ENCODE assay signal across 8 cellular contexts in genomic region chr19:18558202-18558555, GRCh38. TPM values are rescaled to one million over a fixed set of nuclear protein-coding genes. Genes with fewer than 3 reads are reported as not detected.
DNase-seq lines count a peak whose midpoint lies in the region; ATAC-seq, FAIRE-seq and TF ChIP-seq lines count a peak whose summit lies in the region.

No MANE protein-coding gene starts in this region.

- H3K36me3 Mint-ChIP-seq in activated CD4-positive, alpha-beta T cell treated with anti-CD3 and anti-CD28 coated beads, Interleukin-2, amount 10 ng/mL, durations not matched to agents 24 days and 14 days (ENCODE audit: low read depth): peaks cover 18% of the 10 kb centered on the region
- H3K36me3 Mint-ChIP-seq in activated naive CD4-positive, alpha-beta T cell treated with anti-CD3 and anti-CD28 coated beads, Interleukin-2, amount 50 U/mL, for 72 hours: peaks cover 9 to 16% of the 10 kb centered on the region in 2 donors

- no peaks in the 10 kb centered on the region for H3K27me3 ChIP-seq in keratinocyte (ENCODE audit: control insufficient read depth, extremely low read depth, insufficient read depth, low read length)

- no peaks in the 10 kb centered on the region for H3K9me3 ChIP-seq in keratinocyte (ENCODE audit: control insufficient read depth, low read depth, low read length)

- peak overlapping the region; percentile 33 for H2AFZ ChIP-seq in keratinocyte (ENCODE audit: control insufficient read depth, low read length)

- H3K9me1 ChIP-seq in keratinocyte (ENCODE audit: control insufficient read depth, extremely low read depth, insufficient read depth, low read length): no peaks in the 10 kb centered on the region

- H4K20me1 ChIP-seq in keratinocyte (ENCODE audit: control insufficient read depth, extremely low read depth, insufficient read depth, low read length): no peaks in the 10 kb centered on the region

- no peak for TF ChIP-seq CTCF in keratinocyte (optimal IDR thresholded peaks at IDR 0.05 in 1 of 3, IDR thresholded peaks at IDR 0.05 in 1 of 3, conservative IDR thresholded peaks at IDR 0.05 in 1 of 3; ENCODE audit: extremely low read depth in 1 of 3, insufficient read depth in 2 of 3, low read length in 3 of 3)

- H3K27ac Mint-ChIP-seq in activated CD4-positive, alpha-beta T cell treated with anti-CD3 and anti-CD28 coated beads, Interleukin-2, amount 10 ng/mL, durations not matched to agents 24 days and 14 days: peak overlapping the region; percentile 93
- H3K27ac Mint-ChIP-seq in activated naive CD4-positive, alpha-beta T cell treated with anti-CD3 and anti-CD28 coated beads, Interleukin-2, amount 50 U/mL, for 72 hours: peak overlapping the region; percentile 93 to 96

- FAIRE-seq in keratinocyte (lab: Jason Lieb, UNC): no peak

- intact Hi-C loops in activated CD4-positive, alpha-beta T cell treated with anti-CD3 and anti-CD28 coated beads, Interleukin-2, amount 10 ng/mL, durations not matched to agents 24 days and 14 days (cut with micrococcal nuclease): loop anchor here (5.0 kb wide), 1 partner anchor 359 kb away; the partner anchor contains the start of genes COPE and DDX49

- H3K27me3 Mint-ChIP-seq in activated CD4-positive, alpha-beta T cell treated with anti-CD3 and anti-CD28 coated beads, Interleukin-2, amount 10 ng/mL, durations not matched to agents 24 days and 14 days: no peaks in the 10 kb centered on the region

- H3K27ac ChIP-seq in keratinocyte (ENCODE audit: control insufficient read depth, insufficient read depth, low read length) (peak overlapping the region; percentile 86), substantia nigra (ENCODE audit: low read depth, low read length, poor library complexity, severe bottlenecking) (peak overlapping the region; percentile 88)

- H3K4me3 Mint-ChIP-seq in activated CD4-positive, alpha-beta T cell treated with anti-CD3 and anti-CD28 coated beads, Interleukin-2, amount 10 ng/mL, durations not matched to agents 24 days and 14 days: peak overlapping the region; percentile 97

- ATAC-seq in activated naive CD4-positive, alpha-beta T cell treated with anti-CD3 and anti-CD28 coated beads, Interleukin-2, amount 50 U/mL, for 72 hours: no peak

- H3K4me1 ChIP-seq in keratinocyte (ENCODE audit: control insufficient read depth, extremely low read depth, insufficient read depth, low read length): peaks cover 11% of the 10 kb centered on the region

- dilution Hi-C loops in keratinocyte (cut with MboI; ENCODE audit: extremely low pct_ligation_motif_present, low sequenced_read_pairs): no loop called here

- peak overlapping the region; percentile 87 to 100 (median 98) for H3K4me3 ChIP-seq in keratinocyte (ENCODE audit: control insufficient read depth in 2 of 3, extremely low read depth in 1 of 3, insufficient read depth in 2 of 3, low read depth in 1 of 3, low read length in 3 of 3)

- peak overlapping the region; percentile 93 for H3K9ac ChIP-seq in keratinocyte (ENCODE audit: control insufficient read depth, extremely low read depth, insufficient read depth, low read length)

- no peaks in the 10 kb centered on the region for H3K9me3 Mint-ChIP-seq in activated CD4-positive, alpha-beta T cell treated with anti-CD3 and anti-CD28 coated beads, Interleukin-2, amount 10 ng/mL, durations not matched to agents 24 days and 14 days
- no peaks in the 10 kb centered on the region for H3K9me3 Mint-ChIP-seq in activated naive CD4-positive, alpha-beta T cell treated with anti-CD3 and anti-CD28 coated beads, Interleukin-2, amount 50 U/mL, for 72 hours

- peaks cover 18% of the 10 kb centered on the region for H3K4me1 Mint-ChIP-seq in activated CD4-positive, alpha-beta T cell treated with anti-CD3 and anti-CD28 coated beads, Interleukin-2, amount 10 ng/mL, durations not matched to agents 24 days and 14 days

- peaks cover 34% of the 10 kb centered on the region for H3K79me2 ChIP-seq in keratinocyte (ENCODE audit: control insufficient read depth, insufficient read depth, low read length)

- peaks cover 11 to 18% of the 10 kb centered on the region in 2 experiments for H3K36me3 ChIP-seq in keratinocyte (ENCODE audit: control insufficient read depth in 2 of 2, extremely low read depth in 1 of 2, insufficient read depth in 2 of 2, low read length in 2 of 2)

- no peak for DNase-seq in activated CD4-positive, alpha-beta T cell treated with anti-CD3 and anti-CD28 coated beads, Interleukin-2, amount 10 ng/mL, durations not matched to agents 24 days and 14 days
- no peak for DNase-seq in activated CD4-positive, alpha-beta T cell treated with anti-CD3 and anti-CD28 coated beads, Interleukin-2, amount 50 U/mL, for 48 hours
- DNase-seq in activated naive CD4-positive, alpha-beta T cell treated with anti-CD3 and anti-CD28 coated beads, Interleukin-2, amount 50 U/mL, for 72 hours (ENCODE audit: low spot score in 2 of 2): no peak
- DNase-seq in keratinocyte (ENCODE audit: low read depth, low spot score): no peak
- DNase-seq in substantia nigra (lab: John Stamatoyannopoulos, UW): peak in 1 of 49 donors; percentile 15
- DNase-seq in NK-92 (lab: John Stamatoyannopoulos, UW; ENCODE audit: unreplicated experiment): no peak
- DNase-seq in globus pallidus (ENCODE audit: low spot score): no peak
- no peak for DNase-seq in occipital lobe (lab: John Stamatoyannopoulos, UW)

- peak overlapping the region; percentile 100 for H3K4me2 ChIP-seq in keratinocyte (ENCODE audit: control insufficient read depth, extremely low read depth, insufficient read depth, low read depth, low read length)

RNA-seq across cellular contexts. Expression of gene KXD1, which starts 0.5 kb away (rescaled TPM):
- total RNA-seq in activated CD4-positive, alpha-beta T cell treated with anti-CD3 and anti-CD28 coated beads, Interleukin-2, amount 10 ng/mL, durations not matched to agents 24 days and 14 days: 124 and 134 TPM in 2 replicates
- total RNA-seq in activated naive CD4-positive, alpha-beta T cell treated with anti-CD3 and anti-CD28 coated beads, Interleukin-2, amount 50 U/mL, for 72 hours: 100 to 1,000 TPM in 1 of 2 donors, 10 to 100 TPM in 1; 75.8 to 122 TPM
- polyA plus RNA-seq in keratinocyte: 94.6 to 129 TPM (median 119 TPM) in 3 replicates
- 40.3 TPM for polyA plus RNA-seq in keratinocyte (2011; ENCODE audit: low read depth)
- 110 and 173 TPM in 2 replicates for polyA plus RNA-seq in keratinocyte (2011; cell fraction: cytosol; rRNA removed)
- 65.5 and 87.8 TPM in 2 replicates for polyA plus RNA-seq in keratinocyte (2011; cell fraction: nucleus; rRNA removed)
- 62.9 and 123 TPM in 2 replicates for polyA plus RNA-seq in keratinocyte (2012; ENCODE audit: low replicate concordance)
- polyA minus RNA-seq in keratinocyte: 99.7 to 166 TPM (median 102 TPM) in 3 replicates
- polyA minus RNA-seq in keratinocyte (2011; cell fraction: cytosol; rRNA and poly(A)+ RNA removed): 137 TPM
- 18.9 and 20.4 TPM in 2 replicates for polyA minus RNA-seq in keratinocyte (2011; cell fraction: nucleus; rRNA and poly(A)+ RNA removed)
- total RNA-seq in occipital lobe: 16.4 TPM

RNA-seq across cellular contexts. Expression of gene UBA52, which starts 13.5 kb away (rescaled TPM):
- 1,581 and 1,604 TPM in 2 replicates for total RNA-seq in activated CD4-positive, alpha-beta T cell treated with anti-CD3 and anti-CD28 coated beads, Interleukin-2, amount 10 ng/mL, durations not matched to agents 24 days and 14 days
- total RNA-seq in activated naive CD4-positive, alpha-beta T cell treated with anti-CD3 and anti-CD28 coated beads, Interleukin-2, amount 50 U/mL, for 72 hours: 1,000 to 10,000 TPM; 1,677 to 1,782 TPM
- 1,376 to 2,465 TPM (median 1,831 TPM) in 3 replicates for polyA plus RNA-seq in keratinocyte
- polyA plus RNA-seq in keratinocyte (2011; ENCODE audit: low read depth): 216 TPM
- polyA plus RNA-seq in keratinocyte (2011; cell fraction: cytosol; rRNA removed): 2,363 and 2,845 TPM in 2 replicates
- polyA plus RNA-seq in keratinocyte (2011; cell fraction: nucleus; rRNA removed): 509 and 673 TPM in 2 replicates
- polyA plus RNA-seq in keratinocyte (2012; ENCODE audit: low replicate concordance): 2,069 and 2,114 TPM in 2 replicates
- 1,899 to 3,393 TPM (median 2,443 TPM) in 3 replicates for polyA minus RNA-seq in keratinocyte
- 1,175 TPM for polyA minus RNA-seq in keratinocyte (2011; cell fraction: cytosol; rRNA and poly(A)+ RNA removed)
- polyA minus RNA-seq in keratinocyte (2011; cell fraction: nucleus; rRNA and poly(A)+ RNA removed): 197 and 227 TPM in 2 replicates
- total RNA-seq in occipital lobe: 530 TPM

RNA-seq across cellular contexts. Expression of gene FKBP8, which starts 14.8 kb away (rescaled TPM):
- total RNA-seq in activated CD4-positive, alpha-beta T cell treated with anti-CD3 and anti-CD28 coated beads, Interleukin-2, amount 10 ng/mL, durations not matched to agents 24 days and 14 days: 170 and 173 TPM in 2 replicates
- total RNA-seq in activated naive CD4-positive, alpha-beta T cell treated with anti-CD3 and anti-CD28 coated beads, Interleukin-2, amount 50 U/mL, for 72 hours: 100 to 1,000 TPM; 153 to 236 TPM
- polyA plus RNA-seq in keratinocyte: 115 to 222 TPM (median 150 TPM) in 3 replicates
- polyA plus RNA-seq in keratinocyte (2011; ENCODE audit: low read depth): 127 TPM
- polyA plus RNA-seq in keratinocyte (2011; cell fraction: cytosol; rRNA removed): 120 and 306 TPM in 2 replicates
- 105 and 149 TPM in 2 replicates for polyA plus RNA-seq in keratinocyte (2011; cell fraction: nucleus; rRNA removed)
- 186 and 236 TPM in 2 replicates for polyA plus RNA-seq in keratinocyte (2012; ENCODE audit: low replicate concordance)
- polyA minus RNA-seq in keratinocyte: 83.9 to 177 TPM (median 171 TPM) in 3 replicates
- 500 TPM for polyA minus RNA-seq in keratinocyte (2011; cell fraction: cytosol; rRNA and poly(A)+ RNA removed)
- polyA minus RNA-seq in keratinocyte (2011; cell fraction: nucleus; rRNA and poly(A)+ RNA removed): 70.7 and 90.7 TPM in 2 replicates
- total RNA-seq in occipital lobe: 118 TPM

RNA-seq across cellular contexts. Expression of gene REX1BD, which starts 30.4 kb away (rescaled TPM):
- total RNA-seq in activated CD4-positive, alpha-beta T cell treated with anti-CD3 and anti-CD28 coated beads, Interleukin-2, amount 10 ng/mL, durations not matched to agents 24 days and 14 days: 130 and 138 TPM in 2 replicates
- 10 to 100 TPM; 25.2 to 64.0 TPM for total RNA-seq in activated naive CD4-positive, alpha-beta T cell treated with anti-CD3 and anti-CD28 coated beads, Interleukin-2, amount 50 U/mL, for 72 hours
- 29.5 to 36.9 TPM (median 31.9 TPM) in 3 replicates for polyA plus RNA-seq in keratinocyte
- 10.8 TPM for polyA plus RNA-seq in keratinocyte (2011; ENCODE audit: low read depth)
- polyA plus RNA-seq in keratinocyte (2011; cell fraction: cytosol; rRNA removed): 5.6 and 30.0 TPM in 2 replicates
- polyA plus RNA-seq in keratinocyte (2011; cell fraction: nucleus; rRNA removed): 49.9 and 53.2 TPM in 2 replicates
- 23.0 and 72.1 TPM in 2 replicates for polyA plus RNA-seq in keratinocyte (2012; ENCODE audit: low replicate concordance)
- 1.7 to 4.6 TPM (median 2.8 TPM) in 3 replicates for polyA minus RNA-seq in keratinocyte
- polyA minus RNA-seq in keratinocyte (2011; cell fraction: cytosol; rRNA and poly(A)+ RNA removed): 23.8 TPM
- polyA minus RNA-seq in keratinocyte (2011; cell fraction: nucleus; rRNA and poly(A)+ RNA removed): 5.7 and 6.3 TPM in 2 replicates
- total RNA-seq in occipital lobe: 20.0 TPM

RNA-seq across cellular contexts. Expression of gene ELL, which starts 36.3 kb away (rescaled TPM):
- total RNA-seq in activated CD4-positive, alpha-beta T cell treated with anti-CD3 and anti-CD28 coated beads, Interleukin-2, amount 10 ng/mL, durations not matched to agents 24 days and 14 days: 25.5 and 27.8 TPM in 2 replicates
- 10 to 100 TPM; 18.8 to 23.0 TPM for total RNA-seq in activated naive CD4-positive, alpha-beta T cell treated with anti-CD3 and anti-CD28 coated beads, Interleukin-2, amount 50 U/mL, for 72 hours
- 4.4 to 8.3 TPM (median 6.8 TPM) in 3 replicates for polyA plus RNA-seq in keratinocyte
- polyA plus RNA-seq in keratinocyte (2011; ENCODE audit: low read depth): 8.1 TPM
- 2.9 and 7.0 TPM in 2 replicates for polyA plus RNA-seq in keratinocyte (2011; cell fraction: cytosol; rRNA removed)
- 12.9 and 16.9 TPM in 2 replicates for polyA plus RNA-seq in keratinocyte (2011; cell fraction: nucleus; rRNA removed)
- 10.4 and 11.5 TPM in 2 replicates for polyA plus RNA-seq in keratinocyte (2012; ENCODE audit: low replicate concordance)
- 6.4 to 31.5 TPM (median 7.2 TPM) in 3 replicates for polyA minus RNA-seq in keratinocyte
- polyA minus RNA-seq in keratinocyte (2011; cell fraction: cytosol; rRNA and poly(A)+ RNA removed): 16.9 TPM
- 18.4 and 19.1 TPM in 2 replicates for polyA minus RNA-seq in keratinocyte (2011; cell fraction: nucleus; rRNA and poly(A)+ RNA removed)
- total RNA-seq in occipital lobe: 6.6 TPM
